30 cellular contexts compared by ENCODE assay signal in genomic region chr18:6487027-6487426, GRCh38.
"Had no signal": no experiment of that assay in that cellular context is flagged by ENCODE, and none has a peak within 500 bp of the region (broad histone marks: within the 10 kb centered on the region; RNA-seq: fewer than 3 reads in every experiment).

No MANE protein-coding gene starts in this region.

- H3K4me3 Mint-ChIP-seq: activated CD4-positive, alpha-beta memory T cell treated with anti-CD3 and anti-CD28 coated beads for 36 hours; activated CD4-positive, alpha-beta T cell treated with anti-CD3 and anti-CD28 coated beads, Interleukin-2, amount 10 ng/mL, durations not matched to agents 24 days and 14 days; activated T-cell treated with anti-CD3 and anti-CD28 coated beads, Interleukin-2, amount 50 U/mL, for 24 hours; activated T-helper 17 cell treated with anti-CD3 and anti-CD28 coated beads, Interleukin-2, amount 50 U/mL, for 72 hours; effector memory CD8-positive, alpha-beta T cell; nephron; stimulated activated effector memory CD8-positive, alpha-beta T cell treated with anti-CD3 and anti-CD28 coated beads, Interleukin-12 subunit alpha, Interleukin-12 subunit beta, amount 100 ng/mL, for 72 hours; stimulated activated naive CD8-positive, alpha-beta T cell treated with anti-CD3 and anti-CD28 coated beads, Interleukin-15, amount 100 ng/mL, for 72 hours had no signal

- FAIRE-seq: keratinocyte, TTC549 had no signal

- DNase-seq: activated CD4-positive, alpha-beta memory T cell treated with anti-CD3 and anti-CD28 coated beads for 36 hours; activated CD4-positive, alpha-beta T cell treated with anti-CD3 and anti-CD28 coated beads, Interleukin-2, amount 10 ng/mL, durations not matched to agents 24 days and 14 days; activated CD4-positive, CD25-positive, alpha-beta regulatory T cell treated with anti-CD3 and anti-CD28 coated beads, Interleukin-2, amount 50 U/mL, for 72 hours; activated CD8-positive, alpha-beta memory T cell treated with anti-CD3 and anti-CD28 coated beads, Interleukin-2, amount 50 U/mL, for 4 hours; activated gamma-delta T cell treated with Interleukin-2 at 50 U/mL for 16 hours; activated naive CD4-positive, alpha-beta T cell treated with anti-CD3 and anti-CD28 coated beads, Interleukin-2, amount 50 U/mL, for 16 hours; activated T-cell treated with anti-CD3 and anti-CD28 coated beads, Interleukin-2, amount 50 U/mL, for 24 hours; amniotic stem cell; caudate nucleus; cortex of kidney; effector memory CD8-positive, alpha-beta T cell; erythroblast; heart left ventricle; hypothalamus; left cardiac atrium; left ventricle myocardium superior; right lobe of liver; stimulated activated CD4-positive, alpha-beta T cell treated with anti-CD3 and anti-CD28 coated beads, Interleukin-12 subunit alpha, Interleukin-12 subunit beta, amount 100 ng/mL, for 4 hours; stimulated activated CD4-positive, alpha-beta T cell treated with anti-CD3 and anti-CD28 coated beads, Interleukin-4, amount 100 ng/mL, for 24 hours; stimulated activated naive CD8-positive, alpha-beta T cell treated with anti-CD3 and anti-CD28 coated beads, Interleukin-15, amount 100 ng/mL, for 72 hours; substantia nigra; T-helper 1 cell; upper lobe of left lung; WERI-Rb-1 had no signal

- H3K4me1 Mint-ChIP-seq: activated CD4-positive, alpha-beta T cell treated with anti-CD3 and anti-CD28 coated beads, Interleukin-2, amount 10 ng/mL, durations not matched to agents 24 days and 14 days; activated T-helper 17 cell treated with anti-CD3 and anti-CD28 coated beads, Interleukin-2, amount 50 U/mL, for 72 hours; nephron; stimulated activated effector memory CD8-positive, alpha-beta T cell treated with anti-CD3 and anti-CD28 coated beads, Interleukin-12 subunit alpha, Interleukin-12 subunit beta, amount 100 ng/mL, for 72 hours; stimulated activated naive CD8-positive, alpha-beta T cell treated with anti-CD3 and anti-CD28 coated beads, Interleukin-15, amount 100 ng/mL, for 72 hours had no signal

- H3K27me3 Mint-ChIP-seq: activated CD4-positive, alpha-beta memory T cell treated with anti-CD3 and anti-CD28 coated beads for 36 hours; activated CD4-positive, alpha-beta T cell treated with anti-CD3 and anti-CD28 coated beads, Interleukin-2, amount 10 ng/mL, durations not matched to agents 24 days and 14 days; activated T-cell treated with anti-CD3 and anti-CD28 coated beads, Interleukin-2, amount 50 U/mL, for 24 hours; effector memory CD8-positive, alpha-beta T cell had no signal

- H3K9me3 ChIP-seq: heart left ventricle, neutrophil, right lobe of liver, upper lobe of left lung had no signal

- H3K4me3 ChIP-seq: heart left ventricle, right lobe of liver, upper lobe of left lung had no signal

- H3K27ac ChIP-seq: heart left ventricle, neutrophil, right lobe of liver, upper lobe of left lung, WERI-Rb-1 had no signal

- ATAC-seq: activated T-helper 17 cell treated with anti-CD3 and anti-CD28 coated beads, Interleukin-2, amount 50 U/mL, for 72 hours; effector memory CD8-positive, alpha-beta T cell; heart left ventricle; left cardiac atrium; left ventricle myocardium superior; right lobe of liver; stimulated activated effector memory CD8-positive, alpha-beta T cell treated with anti-CD3 and anti-CD28 coated beads, Interleukin-12 subunit alpha, Interleukin-12 subunit beta, amount 100 ng/mL, for 72 hours; stimulated activated naive CD8-positive, alpha-beta T cell treated with anti-CD3 and anti-CD28 coated beads, Interleukin-15, amount 100 ng/mL, for 72 hours had no signal

- H3K9me3 Mint-ChIP-seq: activated CD4-positive, alpha-beta T cell treated with anti-CD3 and anti-CD28 coated beads, Interleukin-2, amount 10 ng/mL, durations not matched to agents 24 days and 14 days; activated T-cell treated with anti-CD3 and anti-CD28 coated beads, Interleukin-2, amount 50 U/mL, for 24 hours; nephron had no signal

- H3K36me3 ChIP-seq: heart left ventricle, neutrophil, right lobe of liver, upper lobe of left lung, WERI-Rb-1 had no signal

- H3K27ac Mint-ChIP-seq: activated CD4-positive, alpha-beta memory T cell treated with anti-CD3 and anti-CD28 coated beads for 36 hours; activated CD4-positive, alpha-beta T cell treated with anti-CD3 and anti-CD28 coated beads, Interleukin-2, amount 10 ng/mL, durations not matched to agents 24 days and 14 days; activated T-cell treated with anti-CD3 and anti-CD28 coated beads, Interleukin-2, amount 50 U/mL, for 24 hours; activated T-helper 17 cell treated with anti-CD3 and anti-CD28 coated beads, Interleukin-2, amount 50 U/mL, for 72 hours; effector memory CD8-positive, alpha-beta T cell; nephron; stimulated activated effector memory CD8-positive, alpha-beta T cell treated with anti-CD3 and anti-CD28 coated beads, Interleukin-12 subunit alpha, Interleukin-12 subunit beta, amount 100 ng/mL, for 72 hours; stimulated activated naive CD8-positive, alpha-beta T cell treated with anti-CD3 and anti-CD28 coated beads, Interleukin-15, amount 100 ng/mL, for 72 hours had no signal

- H3K27me3 ChIP-seq: heart left ventricle, right lobe of liver, upper lobe of left lung had no signal

- H3K36me3 Mint-ChIP-seq: activated CD4-positive, alpha-beta memory T cell treated with anti-CD3 and anti-CD28 coated beads for 36 hours; stimulated activated effector memory CD8-positive, alpha-beta T cell treated with anti-CD3 and anti-CD28 coated beads, Interleukin-12 subunit alpha, Interleukin-12 subunit beta, amount 100 ng/mL, for 72 hours had no signal
